Comparison of ENCODE assay signal across 1 cellular context in the genomic region with DNA sequence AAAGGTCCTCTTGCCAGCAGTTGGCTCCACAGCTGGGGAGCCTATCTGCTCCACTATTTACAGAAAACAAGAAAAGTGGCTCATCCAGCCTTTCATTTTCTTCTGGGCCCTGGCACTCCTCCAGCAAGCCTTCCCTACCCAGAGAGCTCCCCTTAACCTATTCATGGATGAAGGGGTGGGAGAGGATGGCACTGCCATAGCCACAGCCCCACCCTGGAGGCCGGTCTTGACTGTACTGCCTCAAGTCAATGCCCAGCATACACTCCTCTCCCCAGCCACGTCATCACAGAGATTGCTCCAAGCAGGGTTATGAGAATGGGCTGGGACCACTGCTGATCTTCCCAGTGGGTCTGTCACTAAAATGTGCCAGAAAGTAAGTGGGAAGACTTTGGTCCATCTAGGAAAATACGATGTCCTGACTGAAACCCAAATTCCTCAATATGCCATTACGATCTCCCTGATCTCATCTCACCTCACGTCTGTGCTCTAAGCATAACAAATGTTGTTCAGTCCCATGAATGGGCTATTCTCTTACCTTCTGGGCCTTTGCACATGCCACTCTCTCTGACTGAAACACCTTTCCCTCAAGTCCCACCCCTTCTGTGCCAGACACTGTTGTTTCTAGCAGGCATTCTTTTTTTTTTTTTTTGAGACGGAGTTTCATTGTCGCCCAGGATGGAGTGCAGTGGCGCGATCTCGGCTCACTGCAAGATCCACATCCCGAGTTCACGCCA.
TF ChIP-seq lines count a peak whose summit lies in the region.

No MANE protein-coding gene starts in this region.

TF ChIP-seq in H1, 55 proteins besides CTCF, POLR2A, EP300 and RAD21:
- TF ChIP-seq E2F6 (IDR thresholded peaks at IDR 0.05), result no peak
- TF ChIP-seq POLR2AphosphoS5 (IDR thresholded peaks at IDR 0.05; ENCODE audit: low read depth, low read length), result no peak
- TF ChIP-seq TBP (IDR thresholded peaks at IDR 0.05; ENCODE audit: low read depth, low read length), result no peak
- no peak for TF ChIP-seq SIRT6 (IDR thresholded peaks at IDR 0.05; ENCODE audit: low read length)
- TF ChIP-seq FOSL1 (IDR thresholded peaks at IDR 0.05; ENCODE audit: insufficient read depth, low read depth, low read length), result no peak
- no peak for TF ChIP-seq TCF12 (IDR thresholded peaks at IDR 0.05; ENCODE audit: low read depth, low read length)
- no peak for TF ChIP-seq ZNF274 (IDR thresholded peaks at IDR 0.05; ENCODE audit: borderline replicate concordance, extremely low read depth, low read length)
- no peak for TF ChIP-seq SP2 (IDR thresholded peaks at IDR 0.05; ENCODE audit: low read length)
- TF ChIP-seq RXRA (IDR thresholded peaks at IDR 0.05; ENCODE audit: insufficient read depth, low read depth, low read length), result no peak
